In the genomic region with DNA sequence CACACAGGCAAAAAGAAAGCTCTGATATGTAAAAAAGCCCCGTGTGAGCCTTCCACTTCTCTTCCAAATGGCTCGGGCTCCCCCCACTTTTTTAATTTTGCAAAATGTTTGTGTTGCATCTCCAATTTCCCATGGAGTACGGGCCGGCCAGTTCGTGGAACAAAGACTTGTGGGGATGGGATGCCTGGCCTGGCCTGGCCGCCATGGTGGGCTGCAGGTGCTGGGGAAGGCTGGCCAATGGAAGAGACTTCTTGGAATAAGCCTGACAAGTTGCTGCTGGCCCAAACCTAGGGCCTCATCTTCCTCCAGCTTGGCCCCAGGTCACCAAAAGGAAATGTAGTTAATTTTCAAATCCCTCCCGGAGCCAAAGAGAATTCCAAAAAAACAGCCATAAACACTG, we compare ENCODE assay signal across 16 cellular contexts.
"Had no signal": no experiment of that assay in that cellular context is flagged by ENCODE, and none has a peak within 500 bp of the region (broad histone marks: within the 10 kb centered on the region; RNA-seq: fewer than 3 reads in every experiment).

No MANE protein-coding gene starts in this region.

- H3K36me3 ChIP-seq: colonic mucosa had no signal

- H3K27ac ChIP-seq: colonic mucosa, parathyroid adenoma had no signal

- H3K27me3 ChIP-seq: colonic mucosa had no signal

- DNase-seq: caudate nucleus; colonic mucosa; dermis blood vessel endothelial cell; endodermal cell; erythroblast; islet precursor cell; mesenchymal stem cell; midbrain; stimulated activated CD4-positive, alpha-beta T cell treated with anti-CD3 and anti-CD28 coated beads, Interleukin-4, amount 100 ng/mL, for 1 hour; stimulated activated CD8-positive, alpha-beta memory T cell treated with anti-CD3 and anti-CD28 coated beads, Interleukin-4, amount 100 ng/mL, for 48 hours; substantia nigra had no signal

- H3K9ac ChIP-seq: parathyroid adenoma had no signal

- H3K4me3 ChIP-seq: colonic mucosa, lung had no signal

- H3K9me3 ChIP-seq: colonic mucosa had no signal

- ATAC-seq: left lobe of liver; natural killer cell treated with Interleukin-12 subunit alpha and Interleukin-12 subunit beta and Interleukin-15 and Interleukin-18, amount 100 ng/mL, for 72 hours; stimulated activated effector memory CD8-positive, alpha-beta T cell treated with anti-CD3 and anti-CD28 coated beads, Interleukin-12 subunit alpha, Interleukin-12 subunit beta, amount 100 ng/mL, for 72 hours had no signal

- H3K4me1 ChIP-seq: parathyroid adenoma had no signal
